Comparison of ENCODE assay signal across 1 cellular context in genomic region chr14:99592933-99593753, GRCh38.
TF ChIP-seq lines count a peak whose summit lies in the region.

No MANE protein-coding gene starts in this region.

TF ChIP-seq in SK-N-SH treated with all-trans-retinoic acid at 6 μM for 48 hours, 23 proteins besides CTCF, POLR2A, EP300 and RAD21 (continued from another document):
- TF ChIP-seq, protein P1, sequence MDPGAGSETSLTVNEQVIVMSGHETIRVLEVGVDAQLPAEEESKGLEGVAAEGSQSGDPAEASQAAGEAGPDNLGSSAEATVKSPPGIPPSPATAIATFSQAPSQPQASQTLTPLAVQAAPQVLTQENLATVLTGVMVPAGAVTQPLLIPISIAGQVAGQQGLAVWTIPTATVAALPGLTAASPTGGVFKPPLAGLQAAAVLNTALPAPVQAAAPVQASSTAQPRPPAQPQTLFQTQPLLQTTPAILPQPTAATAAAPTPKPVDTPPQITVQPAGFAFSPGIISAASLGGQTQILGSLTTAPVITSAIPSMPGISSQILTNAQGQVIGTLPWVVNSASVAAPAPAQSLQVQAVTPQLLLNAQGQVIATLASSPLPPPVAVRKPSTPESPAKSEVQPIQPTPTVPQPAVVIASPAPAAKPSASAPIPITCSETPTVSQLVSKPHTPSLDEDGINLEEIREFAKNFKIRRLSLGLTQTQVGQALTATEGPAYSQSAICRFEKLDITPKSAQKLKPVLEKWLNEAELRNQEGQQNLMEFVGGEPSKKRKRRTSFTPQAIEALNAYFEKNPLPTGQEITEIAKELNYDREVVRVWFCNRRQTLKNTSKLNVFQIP (CRISPR knock-in tag; IDR thresholded peaks at IDR 0.05; ENCODE audit: borderline replicate concordance, low read depth): no peak
- TF ChIP-seq ZNF565 (CRISPR knock-in tag; conservative IDR thresholded peaks at IDR 0.05; ENCODE audit: low read depth): no peak
- no peak for TF ChIP-seq TOX (CRISPR knock-in tag; IDR thresholded peaks at IDR 0.05; ENCODE audit: borderline replicate concordance)
- TF ChIP-seq TCF4 (CRISPR knock-in tag; IDR thresholded peaks at IDR 0.05; ENCODE audit: borderline replicate concordance): no peak
